ENCODE assay signal across 8 cellular contexts in the genomic region with DNA sequence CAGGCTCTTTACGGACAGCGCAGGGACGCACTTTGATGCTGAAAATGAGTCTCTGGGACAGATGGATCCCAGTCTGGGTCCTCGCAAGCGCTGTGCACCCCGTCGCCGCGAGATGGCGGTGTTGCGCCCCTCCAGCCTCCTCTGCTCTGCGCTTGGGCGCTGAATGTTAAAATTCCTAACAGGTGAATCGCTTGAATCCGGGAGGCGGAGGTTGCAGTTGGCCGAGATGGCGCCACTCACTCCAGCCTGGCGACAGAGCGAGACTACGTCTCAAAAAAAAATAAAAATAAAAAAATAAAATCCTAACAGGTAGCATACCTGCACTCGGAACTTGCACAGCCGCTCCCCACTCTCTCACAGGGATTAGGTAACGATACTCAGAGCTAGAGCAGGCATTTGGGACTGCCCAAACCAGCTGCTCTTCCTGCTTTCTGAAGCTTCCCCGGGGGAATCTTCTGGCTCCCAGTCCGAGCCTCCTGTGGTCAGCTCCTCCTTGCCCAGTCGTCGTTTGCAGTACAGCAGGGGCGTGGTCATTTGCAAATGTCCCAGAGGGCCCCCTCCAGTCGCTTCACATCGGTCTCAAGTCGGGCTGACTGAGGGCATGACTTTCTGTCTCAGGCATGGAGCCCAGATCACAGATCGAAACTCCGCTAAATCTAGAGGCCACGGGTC. TPM values are rescaled to one million over a fixed set of nuclear protein-coding genes. Genes with fewer than 3 reads are reported as not detected.
DNase-seq lines count a peak whose midpoint lies in the region; ATAC-seq and TF ChIP-seq lines count a peak whose summit lies in the region.

No MANE protein-coding gene starts in this region.

- H3K36me3 ChIP-seq in tibial artery, result peaks cover 9 to 49% (median 11%) of the 10 kb centered on the region in 3 donors

- peaks cover 10% of the 10 kb centered on the region for H3K27me3 Mint-ChIP-seq in glutamatergic neuron (ENCODE audit: unreplicated experiment)

- H3K4me3 ChIP-seq in tibial artery, result no peak overlapping the region

- no peaks in the 10 kb centered on the region for H3K36me3 Mint-ChIP-seq in activated naive CD4-positive, alpha-beta T cell treated with anti-CD3 and anti-CD28 coated beads, Interleukin-2, amount 50 U/mL, for 72 hours
- H3K36me3 Mint-ChIP-seq in glutamatergic neuron (ENCODE audit: unreplicated experiment), result no peaks in the 10 kb centered on the region

- H3K9me3 ChIP-seq in tibial artery, result no peaks in the 10 kb centered on the region

- peak overlapping the region; percentile 77 for H3K4me3 Mint-ChIP-seq in glutamatergic neuron (ENCODE audit: unreplicated experiment)

- intact Hi-C loops in tibial artery (cut with DNase I; ENCODE audit: low total_unique reads), result no loop called here

- peak; percentile 80 to 82 for ATAC-seq in activated naive CD4-positive, alpha-beta T cell treated with anti-CD3 and anti-CD28 coated beads, Interleukin-2, amount 50 U/mL, for 72 hours
- ATAC-seq in omental fat pad (ENCODE audit: low FRiP score), result peak; percentile 86

- peaks cover 34% of the 10 kb centered on the region for H3K4me1 Mint-ChIP-seq in glutamatergic neuron (ENCODE audit: low read depth, unreplicated experiment)

- H3K9me3 Mint-ChIP-seq in activated naive CD4-positive, alpha-beta T cell treated with anti-CD3 and anti-CD28 coated beads, Interleukin-2, amount 50 U/mL, for 72 hours, result no peaks in the 10 kb centered on the region
- H3K9me3 Mint-ChIP-seq in glutamatergic neuron (ENCODE audit: unreplicated experiment), result peaks cover 5% of the 10 kb centered on the region

- H3K27ac Mint-ChIP-seq in activated naive CD4-positive, alpha-beta T cell treated with anti-CD3 and anti-CD28 coated beads, Interleukin-2, amount 50 U/mL, for 72 hours, result no peak overlapping the region
- no peak overlapping the region for H3K27ac Mint-ChIP-seq in glutamatergic neuron (ENCODE audit: unreplicated experiment)

- H3K27me3 ChIP-seq in tibial artery, result no peaks in the 10 kb centered on the region

- peaks cover 0 to 11% (median 9%) of the 10 kb centered on the region in 4 donors for H3K4me1 ChIP-seq in tibial artery

- peak; percentile 27 to 56 for DNase-seq in NCI-H2081 (lab: John Stamatoyannopoulos, UW)
- no peak for DNase-seq in NCI-H2081 treated with DMSO at 0.1 percent for 48 hours (lab: John Stamatoyannopoulos, UW)
- peak; percentile 93 for DNase-seq in HK-2 (ENCODE audit: unreplicated experiment)
- peak; percentile 28 for DNase-seq in SHP77 treated with DMSO at 0.1 percent for 48 hours (lab: John Stamatoyannopoulos, UW)
- DNase-seq in activated naive CD4-positive, alpha-beta T cell treated with anti-CD3 and anti-CD28 coated beads, Interleukin-2, amount 50 U/mL, for 72 hours (ENCODE audit: low spot score in 2 of 2), result peak in 1 of 2 donors; percentile 79
- peak; percentile 92 for DNase-seq in glutamatergic neuron
- peak; percentile 65 for DNase-seq in omental fat pad (ENCODE audit: low spot score)
- DNase-seq in tibial artery, result peak; percentile 53 to 80

- H3K27ac ChIP-seq in tibial artery, result no peak overlapping the region

- TF ChIP-seq CTCF in glutamatergic neuron (IDR thresholded peaks at IDR 0.05; ENCODE audit: partially characterized antibody, unreplicated experiment) (peak; percentile 92), omental fat pad (IDR thresholded peaks at IDR 0.05) (peak in 1 of 3 donors; percentile 58), tibial artery (IDR thresholded peaks at IDR 0.05) (peak; percentile 74 to 97)

RNA-seq across cellular contexts. Expression of gene OSGIN1, which starts 26.2 kb away (rescaled TPM):
- under 1 TPM; 0.49 to 0.87 TPM for total RNA-seq in activated naive CD4-positive, alpha-beta T cell treated with anti-CD3 and anti-CD28 coated beads, Interleukin-2, amount 50 U/mL, for 72 hours
- total RNA-seq in glutamatergic neuron (ENCODE audit: unreplicated experiment) (not detected), omental fat pad (10 to 100 TPM in 3 of 4 donors, 1 to 10 TPM in 1; 5.9 to 15.7 (median 13.3) TPM)

RNA-seq across cellular contexts. Expression of gene MLYCD, which starts 27.9 kb away (rescaled TPM):
- 1 to 10 TPM; 2.3 to 3.3 TPM for total RNA-seq in activated naive CD4-positive, alpha-beta T cell treated with anti-CD3 and anti-CD28 coated beads, Interleukin-2, amount 50 U/mL, for 72 hours
- total RNA-seq in glutamatergic neuron (ENCODE audit: unreplicated experiment), result 9.5 TPM
- total RNA-seq in omental fat pad, result 10 to 100 TPM in 2 of 4 donors, 1 to 10 TPM in 2; 8.4 to 17.8 (median 10.6) TPM

RNA-seq across cellular contexts. Expression of gene NECAB2, which starts 41.2 kb away (rescaled TPM):
- total RNA-seq in activated naive CD4-positive, alpha-beta T cell treated with anti-CD3 and anti-CD28 coated beads, Interleukin-2, amount 50 U/mL, for 72 hours, result not detected
- total RNA-seq in glutamatergic neuron (ENCODE audit: unreplicated experiment) (112 TPM), omental fat pad (under 1 TPM in 1 of 4 donors, not detected in 3; 0.65 TPM)

Comparison
In these comparisons a context has a peak if more than half of its experiments do, and no peak if none do; other contexts are left out.
1. RNA of gene NECAB2, which starts 41.2 kb away (total RNA-seq): 112 TPM in glutamatergic neuron (single experiment); 0.65 TPM in omental fat pad and not detected in activated naive CD4-positive, alpha-beta T cell treated with anti-CD3 and anti-CD28 coated beads, Interleukin-2, amount 50 U/mL, for 72 hours; every median in the first group is over 10 times any median in the second.